1 cellular context compared by ENCODE assay signal in genomic region chr7:116441534-116441933, GRCh38.
TF ChIP-seq lines count a peak whose summit lies in the region.

No MANE protein-coding gene starts in this region.

TF ChIP-seq in WTC11, 78 proteins besides CTCF, POLR2A, EP300 and RAD21:
- TF ChIP-seq ZNF671 (CRISPR knock-in tag; IDR thresholded peaks at IDR 0.05) (no peak), ZNF281 (CRISPR knock-in tag; IDR thresholded peaks at IDR 0.05) (no peak), ZBTB21 (CRISPR knock-in tag; IDR thresholded peaks at IDR 0.05; ENCODE audit: borderline replicate concordance) (no peak), ZBTB43 (CRISPR knock-in tag; IDR thresholded peaks at IDR 0.05) (no peak), NFYB (CRISPR knock-in tag; conservative IDR thresholded peaks at IDR 0.05; ENCODE audit: low read depth) (no peak), ETV6 (CRISPR knock-in tag; IDR thresholded peaks at IDR 0.05) (no peak), RELA (CRISPR knock-in tag; IDR thresholded peaks at IDR 0.05; ENCODE audit: borderline replicate concordance) (no peak), MAX (CRISPR knock-in tag; IDR thresholded peaks at IDR 0.05) (no peak), ZNF263 (CRISPR knock-in tag; IDR thresholded peaks at IDR 0.05; ENCODE audit: low read depth) (no peak), CBFB (CRISPR knock-in tag; IDR thresholded peaks at IDR 0.05; ENCODE audit: low read depth) (no peak), ZSCAN18 (CRISPR knock-in tag; IDR thresholded peaks at IDR 0.05) (no peak), ARID4B (CRISPR knock-in tag; IDR thresholded peaks at IDR 0.05; ENCODE audit: borderline replicate concordance) (no peak)
